Comparison of ENCODE assay signal across 8 cellular contexts in the genomic region with DNA sequence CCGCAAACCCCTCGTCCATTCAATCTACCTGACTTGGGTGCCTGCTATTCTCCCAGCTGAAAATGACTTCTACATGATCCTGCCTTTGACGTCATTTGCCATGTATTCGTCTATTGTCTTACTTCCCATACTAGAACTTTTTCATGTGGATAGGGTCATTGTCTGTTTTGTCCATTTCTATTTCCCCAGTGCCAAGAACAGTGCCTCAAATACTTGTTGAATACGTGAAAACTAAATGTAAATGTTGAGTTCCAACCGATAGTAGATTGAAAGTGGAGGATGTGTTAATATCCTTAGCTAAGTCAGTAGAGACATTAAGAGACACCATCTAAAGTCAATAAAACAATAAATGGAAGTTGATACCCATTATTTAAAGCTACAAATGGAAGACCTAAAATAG. TPM values are rescaled to one million over a fixed set of nuclear protein-coding genes. Genes with fewer than 3 reads are reported as not detected.
DNase-seq lines count a peak whose midpoint lies in the region; ATAC-seq and TF ChIP-seq lines count a peak whose summit lies in the region.

No MANE protein-coding gene starts in this region.

- in situ Hi-C loops in G401 (cut with HindIII; ENCODE audit: low sequenced_read_pairs) = no loop called here

- H3K4me1 ChIP-seq in NT2/D1 (ENCODE audit: insufficient read depth, insufficient read length) = no peaks in the 10 kb centered on the region
- H3K4me1 ChIP-seq in prostate gland (replicated peaks) = no peaks in the 10 kb centered on the region

- H3K27me3 ChIP-seq in NT2/D1 (ENCODE audit: insufficient read depth, insufficient read length) (no peaks in the 10 kb centered on the region), prostate gland (replicated peaks; ENCODE audit: insufficient read depth) (no peaks in the 10 kb centered on the region)

- H3K9me3 ChIP-seq in NT2/D1 (ENCODE audit: insufficient read depth, low read length) (0 out of 2 replicates have a peak, but pooled peaks cover 6% of the 10 kb centered on the region), prostate gland (no peaks in the 10 kb centered on the region)

- H3K4me3 ChIP-seq in NT2/D1 (ENCODE audit: insufficient read length, low read depth) (peak overlapping the region; percentile 68), epithelial cell of proximal tubule (ENCODE audit: low read depth, low read length) (peak overlapping the region; percentile 88), prostate gland (peak overlapping the region; percentile 52 to 68)

- H3K36me3 ChIP-seq in NT2/D1 (ENCODE audit: insufficient read depth, insufficient read length, low read length) = peaks cover 29% of the 10 kb centered on the region
- H3K36me3 ChIP-seq in prostate gland = peaks cover 0 to 4% of the 10 kb centered on the region in 2 donors

- WGBS in prostate gland = 16% methylated on average over 6 of the region's 6 CpGs

- intact Hi-C loops in prostate gland (cut with DNase I) = loop anchor here (10.0 kb wide), 1 partner anchor 422 kb away; no protein-coding TSS in a partner anchor

- TF ChIP-seq CTCF in epithelial cell of proximal tubule (conservative IDR thresholded peaks at IDR 0.05; ENCODE audit: low read depth, low read length) (no peak), prostate gland (IDR thresholded peaks at IDR 0.05) (no peak)

- no peak for TF ChIP-seq POLR2A in prostate gland (IDR thresholded peaks at IDR 0.05)

- peak overlapping the region; percentile 83 to 84 for H3K27ac ChIP-seq in prostate gland

- H3K9ac ChIP-seq in NT2/D1 (ENCODE audit: insufficient read length, low read depth) = peak overlapping the region; percentile 52

- ATAC-seq in GM21381 (IDR thresholded peaks at IDR 0.05; ENCODE audit: unreplicated experiment) (no peak), GM21515 (IDR thresholded peaks at IDR 0.05; ENCODE audit: unreplicated experiment) (no peak)

- DNase-seq in G401 (ENCODE audit: low spot score) (peak; percentile 47), NT2/D1 (ENCODE audit: low read depth, low spot score) (no peak), epithelial cell of proximal tubule (ENCODE audit: low read depth) (no peak), prostate gland (ENCODE audit: low spot score) (no peak), retina (no peak), NCI-H1092 treated with DMSO at 0.1 percent for 48 hours (lab: John Stamatoyannopoulos, UW) (no peak)

RNA-seq across cellular contexts. Expression of a gene that starts 0.9 kb away (rescaled TPM):
- 9.2 and 33.6 TPM in 2 replicates for total RNA-seq in G401 (2014; rRNA removed; shearing (Covaris generic))
- 7.9 and 8.5 TPM in 2 replicates for total RNA-seq in epithelial cell of proximal tubule
- total RNA-seq in prostate gland = 10 to 100 TPM; 29.1 to 36.3 TPM

RNA-seq across cellular contexts. Expression of a gene that starts 13.3 kb away (rescaled TPM):
- not detected in 2 replicates for total RNA-seq in G401 (2014; rRNA removed; shearing (Covaris generic))
- total RNA-seq in epithelial cell of proximal tubule (not detected in 2 replicates), prostate gland (not detected)

RNA-seq across cellular contexts. Expression of a gene that starts 25.6 kb away (rescaled TPM):
- not detected in 2 replicates for total RNA-seq in G401 (2014; rRNA removed; shearing (Covaris generic))
- total RNA-seq in epithelial cell of proximal tubule (not detected in 2 replicates), prostate gland (not detected)

RNA-seq across cellular contexts. Expression of a gene that starts 30.2 kb away (rescaled TPM):
- not detected in 2 replicates for total RNA-seq in G401 (2014; rRNA removed; shearing (Covaris generic))
- not detected in 2 replicates for total RNA-seq in epithelial cell of proximal tubule
- total RNA-seq in prostate gland = not detected

RNA-seq across cellular contexts. Expression of a gene that starts 36.7 kb away (rescaled TPM):
- total RNA-seq in G401 (2014; rRNA removed; shearing (Covaris generic)) = not detected in 2 replicates
- total RNA-seq in epithelial cell of proximal tubule = not detected in 2 replicates
- 10 to 100 TPM in 1 of 2 donors, 1 to 10 TPM in 1; 4.4 to 36.0 TPM for total RNA-seq in prostate gland
